In the genomic region with DNA sequence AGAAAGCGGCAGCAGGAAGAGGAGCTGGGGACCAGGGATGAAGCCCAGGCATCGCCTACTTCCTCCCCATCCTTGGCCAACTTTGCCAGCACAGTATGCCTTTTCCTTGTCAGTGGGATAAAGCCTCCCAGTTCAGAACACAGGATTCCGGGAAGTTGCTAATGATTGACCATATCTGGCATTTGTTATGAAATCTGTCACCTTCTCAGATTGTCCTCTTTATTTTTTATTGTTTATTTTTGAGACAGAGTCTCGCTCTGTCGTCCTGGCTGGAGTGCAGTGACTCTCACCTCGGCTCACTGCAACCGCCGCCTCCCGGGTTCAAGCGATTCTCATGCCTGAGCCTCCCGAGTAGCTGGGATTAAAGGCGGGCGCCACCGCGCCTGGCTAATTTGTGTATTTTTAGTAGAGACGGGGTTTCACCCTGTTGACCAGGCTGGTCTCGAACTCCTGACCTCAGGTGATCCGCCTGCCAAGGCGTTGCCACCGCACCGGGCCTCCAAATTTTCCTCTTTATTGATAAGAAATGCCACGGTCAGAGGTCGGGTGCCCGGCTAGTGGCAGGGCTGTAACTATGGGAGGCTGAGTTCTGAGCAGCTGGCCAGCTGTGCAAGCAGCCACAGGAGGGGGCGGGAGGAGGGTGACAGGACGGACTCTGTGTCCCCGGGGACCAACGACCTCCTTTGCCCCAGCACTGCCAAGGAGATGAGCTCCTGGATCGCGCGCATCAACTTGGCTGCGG, we compare ENCODE assay signal across 10 cellular contexts. TPM values are rescaled to one million over a fixed set of nuclear protein-coding genes. Genes with fewer than 3 reads are reported as not detected.
DNase-seq lines count a peak whose midpoint lies in the region; ATAC-seq, FAIRE-seq and TF ChIP-seq lines count a peak whose summit lies in the region.
"Had no signal": no experiment of that assay in that cellular context is flagged by ENCODE, and none has a peak within 500 bp of the region (broad histone marks: within the 10 kb centered on the region; RNA-seq: fewer than 3 reads in every experiment).

No MANE protein-coding gene starts in this region.

- no peaks in the 10 kb centered on the region for H3K79me2 ChIP-seq in HepG2 (ENCODE audit: insufficient read depth, low read length)

- H3K27ac ChIP-seq in HepG2 (ENCODE audit: extremely low read length, insufficient read depth, low read length): peak overlapping the region; percentile 46
- H3K27ac ChIP-seq in stomach: peak overlapping the region; percentile 77 to 96 (median 91)

- H2AFZ ChIP-seq in HepG2 (ENCODE audit: low read length): no peak overlapping the region

- 38% methylated on average over 22 of the region's 32 CpGs for WGBS in HepG2 (ENCODE audit: low lambda C conversion rate)
- WGBS in stomach, 5 donors: 43 to 59% (median 52%) methylated on average over 27 to 32 of the region's 32 CpGs

- no peaks in the 10 kb centered on the region for H3K27me3 Mint-ChIP-seq in brain
- H3K27me3 Mint-ChIP-seq: activated naive CD8-positive, alpha-beta T cell treated with anti-CD3 and anti-CD28 coated beads, Interleukin-2, amount 10 ng/mL, durations not matched to agents 7 days and 5 days had no signal

- no peaks in the 10 kb centered on the region for H3K36me3 Mint-ChIP-seq in brain

- POLR2A ChIA-PET in HepG2 (lab: Yijun Ruan, JAX): interaction anchor here (0.7 to 3.4 kb wide), 25 partner anchors 12 to 554 kb away, joined by 3 to 66 read pairs (median 7); a partner anchor contains a TSS

- in situ Hi-C loops in HepG2 (cut with HindIII; ENCODE audit: extremely low pct_ligation_motif_present, low pct_unique_long_range_greater_than_20kb): loop anchor here (5.0 kb wide), 2 partner anchors 61 to 116 kb away; no protein-coding TSS in a partner anchor

- peak; percentile 9 for ATAC-seq in HG02571 (IDR thresholded peaks at IDR 0.05; ENCODE audit: unreplicated experiment)
- no peak; the same call in 2 of the 3 replicates for ATAC-seq in HepG2
- ATAC-seq in GM21619 (IDR thresholded peaks at IDR 0.05; ENCODE audit: unreplicated experiment): no peak

- intact Hi-C loops in HepG2 (cut with micrococcal nuclease; ENCODE audit: unreplicated experiment): loop anchor here (1.0 to 2.0 kb wide), 2 partner anchors 41 to 118 kb away; no protein-coding TSS in a partner anchor
- intact Hi-C loops in stomach (cut with DNase I; ENCODE audit: low total_unique reads): no loop called here

- peak overlapping the region; percentile 68 to 83 (median 80) for H3K4me3 ChIP-seq in HepG2 (replicated peaks in 1 of 3; ENCODE audit: insufficient read depth in 1 of 3, low read depth in 2 of 3, low read length in 3 of 3)
- H3K4me3 ChIP-seq in stomach: peak overlapping the region; percentile 53 to 76 (median 63)

- no peaks in the 10 kb centered on the region for H4K20me1 ChIP-seq in HepG2 (ENCODE audit: insufficient read depth, low read length)

- no peak for TF ChIP-seq POLR2A in HepG2 (IDR thresholded peaks at IDR 0.05; ENCODE audit: insufficient read depth in 1 of 2, low read depth in 2 of 2, low read length in 2 of 2)
- no peak for TF ChIP-seq POLR2A in stomach (IDR thresholded peaks at IDR 0.05)

- TF ChIP-seq RAD21 in HepG2 (CRISPR knock-in tag; IDR thresholded peaks at IDR 0.05): no peak

- H3K27ac Mint-ChIP-seq in brain: no peak overlapping the region

- no TSS peak for BruUV-seq in HepG2 (replicated peaks; lab: Mats Ljungman, UMichigan)

- peak overlapping the region; percentile 80 for H3K4me2 ChIP-seq in HepG2 (ENCODE audit: low read depth, low read length)

- TF ChIP-seq CTCF in brain (conservative IDR thresholded peaks at IDR 0.05): no peak
- no peak for TF ChIP-seq CTCF in HepG2 (CRISPR knock-in tag; IDR thresholded peaks at IDR 0.05)
- TF ChIP-seq CTCF in stomach (IDR thresholded peaks at IDR 0.05): no peak

- H3K27me3 ChIP-seq in HepG2 (ENCODE audit: control insufficient read depth in 1 of 2, insufficient read depth in 2 of 2, low read length in 2 of 2) (no peaks in the 10 kb centered on the region; a peak in 1 of 5 replicates), stomach (no peaks in the 10 kb centered on the region)

- H3K4me3 Mint-ChIP-seq in brain: peak overlapping the region; percentile 77 to 84 (median 79)
- H3K4me3 Mint-ChIP-seq: activated naive CD8-positive, alpha-beta T cell treated with anti-CD3 and anti-CD28 coated beads, Interleukin-2, amount 10 ng/mL, durations not matched to agents 7 days and 5 days had no signal

- TF ChIP-seq EP300 in HepG2 (IDR thresholded peaks at IDR 0.05; ENCODE audit: low read depth in 2 of 2, low read length in 2 of 2) (no peak), HepG2 (CRISPR knock-in tag; IDR thresholded peaks at IDR 0.05; ENCODE audit: borderline replicate concordance) (no peak), stomach (IDR thresholded peaks at IDR 0.05) (no peak)

- H3K4me1 Mint-ChIP-seq in brain: peaks cover 34% of the 10 kb centered on the region

- CTCF ChIA-PET in HepG2 (lab: Yijun Ruan, JAX; ENCODE audit: low intra/inter-chr PET ratio, low total read pairs): interaction anchor here (1.3 to 4.3 kb wide), 4 partner anchors 60 to 172 kb away, joined by 6 to 80 read pairs (median 22); no protein-coding TSS in a partner anchor

- H3K9me3 ChIP-seq in HepG2 (ENCODE audit: low read length) (no peaks in the 10 kb centered on the region), stomach (no peaks in the 10 kb centered on the region)

- H3K36me3 ChIP-seq in HepG2 (replicated peaks in 1 of 2; ENCODE audit: control insufficient read depth in 1 of 2, insufficient read depth in 2 of 2, low read length in 2 of 2) (no peaks in the 10 kb centered on the region; a peak in 1 of 5 replicates), stomach (peaks cover 4 to 77% (median 62%) of the 10 kb centered on the region in 4 donors)

- peak overlapping the region; percentile 65 for H3K9ac ChIP-seq in HepG2 (ENCODE audit: insufficient read depth, low read depth, low read length)

- peaks cover 0 to 2% (median 0%) of the 10 kb centered on the region in 5 experiments for H3K9me3 Mint-ChIP-seq in brain
- H3K9me3 Mint-ChIP-seq: activated naive CD8-positive, alpha-beta T cell treated with anti-CD3 and anti-CD28 coated beads, Interleukin-2, amount 10 ng/mL, durations not matched to agents 7 days and 5 days had no signal

- FAIRE-seq in HepG2 (lab: Jason Lieb, UNC) (no peak), GM19239 (lab: Jason Lieb, UNC) (no peak)
- FAIRE-seq: GM18507 had no signal

- DNase-seq in HepG2 (ENCODE audit: low spot score) (no peak), stomach (no peak), GM19239 (ENCODE audit: insufficient read length, low spot score) (no peak), NCI-H2227 (lab: John Stamatoyannopoulos, UW; ENCODE audit: unreplicated experiment) (no peak)
- DNase-seq in NK-92 treated with Interleukin-12 subunit alpha and Interleukin-12 subunit beta, amount 100 ng/mL, for 24 hours (lab: John Stamatoyannopoulos, UW): no peak

- H3K4me1 ChIP-seq in HepG2 (ENCODE audit: insufficient read depth, low read length) (peaks cover 51% of the 10 kb centered on the region), stomach (peaks cover 7 to 43% (median 34%) of the 10 kb centered on the region in 4 donors)

TF ChIP-seq in HepG2, 621 proteins besides CTCF, POLR2A, EP300 and RAD21 (continues in another document):
- TF ChIP-seq, protein P1, sequence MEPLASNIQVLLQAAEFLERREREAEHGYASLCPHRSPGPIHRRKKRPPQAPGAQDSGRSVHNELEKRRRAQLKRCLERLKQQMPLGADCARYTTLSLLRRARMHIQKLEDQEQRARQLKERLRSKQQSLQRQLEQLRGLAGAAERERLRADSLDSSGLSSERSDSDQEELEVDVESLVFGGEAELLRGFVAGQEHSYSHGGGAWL (CRISPR knock-in tag; IDR thresholded peaks at IDR 0.05): no peak
- 0 out of 2 replicates have a peak, but pooled peaks have one; percentile 34 for TF ChIP-seq ZNF264 (CRISPR knock-in tag; IDR thresholded peaks at IDR 0.05)
- TF ChIP-seq HNRNPL (IDR thresholded peaks at IDR 0.05; ENCODE audit: low read depth, low read length): peak; percentile 65; the same call in 1 of the 2 replicates
- TF ChIP-seq, protein P2, sequence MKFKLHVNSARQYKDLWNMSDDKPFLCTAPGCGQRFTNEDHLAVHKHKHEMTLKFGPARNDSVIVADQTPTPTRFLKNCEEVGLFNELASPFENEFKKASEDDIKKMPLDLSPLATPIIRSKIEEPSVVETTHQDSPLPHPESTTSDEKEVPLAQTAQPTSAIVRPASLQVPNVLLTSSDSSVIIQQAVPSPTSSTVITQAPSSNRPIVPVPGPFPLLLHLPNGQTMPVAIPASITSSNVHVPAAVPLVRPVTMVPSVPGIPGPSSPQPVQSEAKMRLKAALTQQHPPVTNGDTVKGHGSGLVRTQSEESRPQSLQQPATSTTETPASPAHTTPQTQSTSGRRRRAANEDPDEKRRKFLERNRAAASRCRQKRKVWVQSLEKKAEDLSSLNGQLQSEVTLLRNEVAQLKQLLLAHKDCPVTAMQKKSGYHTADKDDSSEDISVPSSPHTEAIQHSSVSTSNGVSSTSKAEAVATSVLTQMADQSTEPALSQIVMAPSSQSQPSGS (CRISPR knock-in tag; IDR thresholded peaks at IDR 0.05): 0 out of 2 replicates have a peak, but pooled peaks have one; percentile 2

RNA-seq across cellular contexts. Expression of a gene that starts 24.4 kb away (rescaled TPM):
- polyA plus RNA-seq in brain (ENCODE audit: insufficient read depth, low read depth, low replicate concordance) (5.5 TPM), HepG2 (2011; rRNA removed) (5.8 and 9.1 TPM in 2 replicates), stomach (10 to 100 TPM; 19.9 to 23.8 (median 19.9) TPM)
- total RNA-seq in HepG2 (2016; rRNA removed; fragmentation: Illumina TruSeq; extraction: Trizol) (8.6 and 9.4 TPM in 2 replicates), stomach (100 to 1,000 TPM in 2 of 5 donors, 10 to 100 TPM in 3; 35.3 to 146 (median 73.5) TPM)
- 1.8 and 2.1 TPM in 2 replicates for total RNA-seq in HepG2 (2016; cell fraction: cytosol; rRNA removed; fragmentation: Illumina TruSeq; extraction: Trizol; ENCODE audit: low read depth)
- total RNA-seq in HepG2 (2016; cell fraction: insoluble cytoplasmic fraction; rRNA removed; fragmentation: Illumina TruSeq; extraction: Trizol): 6.4 and 9.6 TPM in 2 replicates
- 4.3 and 5.2 TPM in 2 replicates for total RNA-seq in HepG2 (2016; cell fraction: membrane; rRNA removed; fragmentation: Illumina TruSeq; extraction: Trizol)
- total RNA-seq in HepG2 (2016; cell fraction: nucleus; rRNA removed; fragmentation: Illumina TruSeq; extraction: Trizol): 10.2 and 10.4 TPM in 2 replicates
- 4.3 and 4.7 TPM in 2 replicates for polyA plus RNA-seq in HepG2 (2011; cell fraction: cytosol; rRNA removed)
- polyA plus RNA-seq in HepG2 (2011; cell fraction: nucleus; rRNA removed): 34.6 and 36.0 TPM in 2 replicates
- polyA plus RNA-seq in HepG2 (2012): 9.7 and 12.9 TPM in 2 replicates
- 1.3 TPM in 2 replicates for polyA plus RNA-seq in HepG2 (2016; cell fraction: cytosol; fragmentation: Illumina TruSeq; extraction: Trizol; ENCODE audit: low read depth)
- polyA plus RNA-seq in HepG2 (2016; cell fraction: insoluble cytoplasmic fraction; fragmentation: Illumina TruSeq; extraction: Trizol; ENCODE audit: low read depth): 4.3 and 6.8 TPM in 2 replicates
- 3.3 TPM in 2 replicates for polyA plus RNA-seq in HepG2 (2016; cell fraction: membrane; fragmentation: Illumina TruSeq; extraction: Trizol; ENCODE audit: low read depth)
- 14.7 and 15.0 TPM in 2 replicates for polyA plus RNA-seq in HepG2 (2016; cell fraction: nucleus; fragmentation: Illumina TruSeq; extraction: Trizol; ENCODE audit: insufficient read depth, low read depth)
- polyA minus RNA-seq in HepG2 (2011; rRNA and poly(A)+ RNA removed; ENCODE audit: low replicate concordance): 3.6 and 13.9 TPM in 2 replicates
- 5.2 and 5.3 TPM in 2 replicates for polyA minus RNA-seq in HepG2 (2011; cell fraction: cytosol; rRNA and poly(A)+ RNA removed)
- polyA minus RNA-seq in HepG2 (2011; cell fraction: nucleus; rRNA and poly(A)+ RNA removed): 11.6 and 16.2 TPM in 2 replicates
